ENCODE assay signal across 17 cellular contexts in the genomic region with DNA sequence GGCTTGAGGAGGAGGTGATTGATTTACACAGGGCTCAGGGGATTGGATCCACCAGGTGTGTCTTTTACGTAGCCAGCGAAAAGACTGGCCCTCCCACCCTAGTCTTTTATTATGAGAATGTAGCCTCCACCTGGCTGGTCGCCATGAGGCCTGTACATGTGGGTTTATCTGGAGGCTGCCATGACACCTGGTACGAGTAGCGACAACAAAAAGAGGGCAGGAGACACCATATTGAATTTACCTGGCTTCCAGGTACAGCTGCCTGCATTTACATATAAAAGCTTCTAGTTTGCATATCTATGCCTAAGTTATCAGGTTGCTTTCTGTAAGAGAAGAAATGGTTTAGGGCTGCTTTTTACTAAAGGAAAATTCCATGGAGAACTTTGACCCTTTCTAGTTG.
DNase-seq lines count a peak whose midpoint lies in the region; ATAC-seq and TF ChIP-seq lines count a peak whose summit lies in the region.
"Had no signal": no experiment of that assay in that cellular context is flagged by ENCODE, and none has a peak within 500 bp of the region (broad histone marks: within the 10 kb centered on the region; RNA-seq: fewer than 3 reads in every experiment).

No MANE protein-coding gene starts in this region.

- H3K9ac ChIP-seq in HUES48 (ENCODE audit: low read depth, low read length), result peak overlapping the region; percentile 56
- H3K9ac ChIP-seq: GM23248 had no signal

- TF ChIP-seq CTCF in WTC11 (IDR thresholded peaks at IDR 0.05) (no peak), upper lobe of right lung (IDR thresholded peaks at IDR 0.05) (no peak)

- H3K27me3 ChIP-seq in HUES48 (ENCODE audit: control insufficient read depth, insufficient read depth, low read length) (no peaks in the 10 kb centered on the region), upper lobe of right lung (no peaks in the 10 kb centered on the region)

- ATAC-seq in WTC11 (peak; percentile 91), upper lobe of right lung (no peak), HG03280 (IDR thresholded peaks at IDR 0.05; ENCODE audit: unreplicated experiment) (no peak)

- H3K4me1 ChIP-seq in HUES48 (ENCODE audit: control insufficient read depth, insufficient read depth, low read length) (peaks cover 8% of the 10 kb centered on the region), upper lobe of right lung (no peaks in the 10 kb centered on the region)
- H3K4me1 ChIP-seq: Caco-2 had no signal

- intact Hi-C loops in upper lobe of right lung (cut with DNase I), result no loop called here

- no peaks in the 10 kb centered on the region for H3K27me3 Mint-ChIP-seq in WTC11 (ENCODE audit: low read depth)
- H3K27me3 Mint-ChIP-seq: CD4-positive, alpha-beta T cell had no signal

- CTCF ChIA-PET in WTC11 (lab: Charles Lee), result no interaction called here

- peaks cover 12% of the 10 kb centered on the region for H3K9me3 Mint-ChIP-seq in WTC11

- H3K4me1 Mint-ChIP-seq in WTC11, result peaks cover 19% of the 10 kb centered on the region

- H3K36me3 ChIP-seq in HUES48 (ENCODE audit: control insufficient read depth, insufficient read depth, low read length) (no peaks in the 10 kb centered on the region), upper lobe of right lung (no peaks in the 10 kb centered on the region)

- POLR2A ChIA-PET in WTC11 (lab: Charles Lee), result no interaction called here

- H3K27ac ChIP-seq in HUES48 (ENCODE audit: low read depth, low read length) (no peak overlapping the region), upper lobe of right lung (no peak overlapping the region)
- H3K27ac ChIP-seq: C4-2B, GM23248 had no signal

- DNase-seq in WTC11 (ENCODE audit: low spot score), result peak; percentile 14
- DNase-seq in iPS DF 19.7 (ENCODE audit: low read depth, low spot score), result peak; percentile 48
- DNase-seq in upper lobe of right lung, result peak; percentile 8
- DNase-seq in LoVo (ENCODE audit: low spot score), result no peak
- no peak for DNase-seq in AG08396 (ENCODE audit: low spot score)
- no peak for DNase-seq in NCI-H1092 treated with DMSO at 0.1 percent for 48 hours (lab: John Stamatoyannopoulos, UW)
- DNase-seq: ACHN; AML-193; Caco-2; CD4-positive, alpha-beta T cell; GDM1; GM23248; H7; KG1 had no signal

- peak overlapping the region; percentile 25; the same call in 1 of the 2 replicates for H3K27ac Mint-ChIP-seq in WTC11
- H3K27ac Mint-ChIP-seq: CD4-positive, alpha-beta T cell had no signal

- H3K9me3 ChIP-seq in HUES48 (ENCODE audit: control insufficient read depth, insufficient read depth, low read length) (no peaks in the 10 kb centered on the region), upper lobe of right lung (no peaks in the 10 kb centered on the region)
- H3K9me3 ChIP-seq: Caco-2 had no signal

- no peak overlapping the region for H3K4me3 Mint-ChIP-seq in WTC11
- H3K4me3 Mint-ChIP-seq: CD4-positive, alpha-beta T cell had no signal

- H3K36me3 Mint-ChIP-seq in WTC11, result peaks cover 4% of the 10 kb centered on the region; the same call in 1 of the 2 replicates

- H3K4me3 ChIP-seq in HUES48 (ENCODE audit: low read depth, low read length), result peak overlapping the region; percentile 48; the same call in 1 of the 2 replicates
- no peak overlapping the region for H3K4me3 ChIP-seq in upper lobe of right lung
- H3K4me3 ChIP-seq: GM23248 had no signal

TF ChIP-seq in WTC11, 78 proteins besides CTCF, POLR2A, EP300 and RAD21:
- 0 out of 2 replicates have a peak, but pooled peaks have one; percentile 65 for TF ChIP-seq ZNF396 (CRISPR knock-in tag; IDR thresholded peaks at IDR 0.05; ENCODE audit: borderline replicate concordance)
- TF ChIP-seq, protein P1, sequence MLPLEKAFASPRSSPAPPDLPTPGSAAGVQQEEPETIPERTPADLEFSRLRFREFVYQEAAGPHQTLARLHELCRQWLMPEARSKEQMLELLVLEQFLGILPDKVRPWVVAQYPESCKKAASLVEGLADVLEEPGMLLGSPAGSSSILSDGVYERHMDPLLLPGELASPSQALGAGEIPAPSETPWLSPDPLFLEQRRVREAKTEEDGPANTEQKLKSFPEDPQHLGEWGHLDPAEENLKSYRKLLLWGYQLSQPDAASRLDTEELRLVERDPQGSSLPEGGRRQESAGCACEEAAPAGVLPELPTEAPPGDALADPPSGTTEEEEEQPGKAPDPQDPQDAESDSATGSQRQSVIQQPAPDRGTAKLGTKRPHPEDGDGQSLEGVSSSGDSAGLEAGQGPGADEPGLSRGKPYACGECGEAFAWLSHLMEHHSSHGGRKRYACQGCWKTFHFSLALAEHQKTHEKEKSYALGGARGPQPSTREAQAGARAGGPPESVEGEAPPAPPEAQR (CRISPR knock-in tag; IDR thresholded peaks at IDR 0.05), result no peak
- TF ChIP-seq, protein P2, sequence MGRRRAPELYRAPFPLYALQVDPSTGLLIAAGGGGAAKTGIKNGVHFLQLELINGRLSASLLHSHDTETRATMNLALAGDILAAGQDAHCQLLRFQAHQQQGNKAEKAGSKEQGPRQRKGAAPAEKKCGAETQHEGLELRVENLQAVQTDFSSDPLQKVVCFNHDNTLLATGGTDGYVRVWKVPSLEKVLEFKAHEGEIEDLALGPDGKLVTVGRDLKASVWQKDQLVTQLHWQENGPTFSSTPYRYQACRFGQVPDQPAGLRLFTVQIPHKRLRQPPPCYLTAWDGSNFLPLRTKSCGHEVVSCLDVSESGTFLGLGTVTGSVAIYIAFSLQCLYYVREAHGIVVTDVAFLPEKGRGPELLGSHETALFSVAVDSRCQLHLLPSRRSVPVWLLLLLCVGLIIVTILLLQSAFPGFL (CRISPR knock-in tag; IDR thresholded peaks at IDR 0.05; ENCODE audit: borderline replicate concordance), result no peak
- TF ChIP-seq, protein P3, sequence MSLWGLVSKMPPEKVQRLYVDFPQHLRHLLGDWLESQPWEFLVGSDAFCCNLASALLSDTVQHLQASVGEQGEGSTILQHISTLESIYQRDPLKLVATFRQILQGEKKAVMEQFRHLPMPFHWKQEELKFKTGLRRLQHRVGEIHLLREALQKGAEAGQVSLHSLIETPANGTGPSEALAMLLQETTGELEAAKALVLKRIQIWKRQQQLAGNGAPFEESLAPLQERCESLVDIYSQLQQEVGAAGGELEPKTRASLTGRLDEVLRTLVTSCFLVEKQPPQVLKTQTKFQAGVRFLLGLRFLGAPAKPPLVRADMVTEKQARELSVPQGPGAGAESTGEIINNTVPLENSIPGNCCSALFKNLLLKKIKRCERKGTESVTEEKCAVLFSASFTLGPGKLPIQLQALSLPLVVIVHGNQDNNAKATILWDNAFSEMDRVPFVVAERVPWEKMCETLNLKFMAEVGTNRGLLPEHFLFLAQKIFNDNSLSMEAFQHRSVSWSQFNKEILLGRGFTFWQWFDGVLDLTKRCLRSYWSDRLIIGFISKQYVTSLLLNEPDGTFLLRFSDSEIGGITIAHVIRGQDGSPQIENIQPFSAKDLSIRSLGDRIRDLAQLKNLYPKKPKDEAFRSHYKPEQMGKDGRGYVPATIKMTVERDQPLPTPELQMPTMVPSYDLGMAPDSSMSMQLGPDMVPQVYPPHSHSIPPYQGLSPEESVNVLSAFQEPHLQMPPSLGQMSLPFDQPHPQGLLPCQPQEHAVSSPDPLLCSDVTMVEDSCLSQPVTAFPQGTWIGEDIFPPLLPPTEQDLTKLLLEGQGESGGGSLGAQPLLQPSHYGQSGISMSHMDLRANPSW (CRISPR knock-in tag; conservative IDR thresholded peaks at IDR 0.05; ENCODE audit: low read depth), result no peak

Comparison
In these comparisons a context has a peak if more than half of its experiments do, and no peak if none do; other contexts are left out.
1. DNase-seq: peak in WTC11 (single experiment), iPS DF 19.7 (single experiment) and upper lobe of right lung (single experiment); none in LoVo (single experiment), AG08396 (single experiment) and NCI-H1092 treated with DMSO at 0.1 percent for 48 hours (single experiment).